In genomic region chr2:70084973-70085710, GRCh38 we compare ENCODE assay signal across 8 cellular contexts. TPM values are rescaled to one million over a fixed set of nuclear protein-coding genes. Genes with fewer than 3 reads are reported as not detected.
A peak's percentile ranks its signal among the peaks of the same experiment; 100 is the strongest.
DNase-seq lines count a peak whose midpoint lies in the region; ATAC-seq and TF ChIP-seq lines count a peak whose summit lies in the region.

No MANE protein-coding gene starts in this region.

- H3K9me3 ChIP-seq in breast epithelium = no peaks in the 10 kb centered on the region
- H3K9me3 ChIP-seq in right lobe of liver = no peaks in the 10 kb centered on the region

- H3K27ac ChIP-seq in 22Rv1 = peak overlapping the region; percentile 100
- peak overlapping the region; percentile 100 for H3K27ac ChIP-seq in breast epithelium
- H3K27ac ChIP-seq in right lobe of liver = peak overlapping the region; percentile 100

- H3K4me1 ChIP-seq in breast epithelium (peaks cover 0 to 15% of the 10 kb centered on the region in 2 donors), right lobe of liver (peaks cover 0 to 38% (median 13%) of the 10 kb centered on the region in 4 donors)

- ATAC-seq in right lobe of liver = peak; percentile 31 to 56 (median 38)
- ATAC-seq in HG03139 (IDR thresholded peaks at IDR 0.05; ENCODE audit: unreplicated experiment) = no peak

- peaks cover 4% of the 10 kb centered on the region for H3K27me3 Mint-ChIP-seq in T-helper 2 cell treated with Interferon-gamma antibody and Interleukin-4, amounts not matched to agents 5 μg/mL and 100 μg/mL, for 36 hours (ENCODE audit: low read depth)

- H3K27me3 ChIP-seq in breast epithelium (no peaks in the 10 kb centered on the region), right lobe of liver (no peaks in the 10 kb centered on the region)

- in situ Hi-C loops in ACHN (cut with HindIII; ENCODE audit: low pct_ligation_motif_present, low pct_unique_long_range_greater_than_20kb, low sequenced_read_pairs) = no loop called here

- H3K9me3 Mint-ChIP-seq in T-helper 2 cell treated with Interferon-gamma antibody and Interleukin-4, amounts not matched to agents 5 μg/mL and 100 μg/mL, for 36 hours = no peaks in the 10 kb centered on the region

- H3K4me1 Mint-ChIP-seq in T-helper 2 cell treated with Interferon-gamma antibody and Interleukin-4, amounts not matched to agents 5 μg/mL and 100 μg/mL, for 36 hours (ENCODE audit: low read depth) = peaks cover 46% of the 10 kb centered on the region

- peak; percentile 70 for DNase-seq in HT-29 (ENCODE audit: low spot score)
- DNase-seq in T-helper 2 cell treated with Interferon-gamma antibody and Interleukin-4, amounts not matched to agents 5 μg/mL and 100 μg/mL, for 36 hours (ENCODE audit: low spot score) = peak; percentile 53
- peak in 1 of 2 donors; percentile 51 for DNase-seq in breast epithelium (ENCODE audit: low spot score in 2 of 2)
- peak; percentile 78 to 82 (median 78) for DNase-seq in right lobe of liver
- DNase-seq in stimulated activated CD8-positive, alpha-beta memory T cell treated with anti-CD3 and anti-CD28 coated beads, Interleukin-15, amount 100 ng/mL, for 1 hour (ENCODE audit: low read depth) = peak; percentile 38
- no peak for DNase-seq in ACHN

- peak overlapping the region; percentile 99 for H3K27ac Mint-ChIP-seq in T-helper 2 cell treated with Interferon-gamma antibody and Interleukin-4, amounts not matched to agents 5 μg/mL and 100 μg/mL, for 36 hours

- H3K4me3 Mint-ChIP-seq in T-helper 2 cell treated with Interferon-gamma antibody and Interleukin-4, amounts not matched to agents 5 μg/mL and 100 μg/mL, for 36 hours = peak overlapping the region; percentile 80

- intact Hi-C loops in breast epithelium (cut with DNase I; ENCODE audit: low total_unique reads) = no loop called here
- intact Hi-C loops in right lobe of liver (cut with DNase I) = loop anchor here in 1 of 2 donors (5.0 kb wide), 1 partner anchor 57 kb away; no protein-coding TSS in a partner anchor

- 6% methylated on average over 5 of the region's 10 CpGs for WGBS in right lobe of liver (ENCODE audit: insufficient coverage, low coverage, low lambda C conversion rate, missing lambda C conversion rate)

- H3K4me3 ChIP-seq in breast epithelium = peak overlapping the region; percentile 77 to 90 (median 87)
- peak overlapping the region; percentile 0 to 91 (median 81) for H3K4me3 ChIP-seq in right lobe of liver

- H3K36me3 Mint-ChIP-seq in T-helper 2 cell treated with Interferon-gamma antibody and Interleukin-4, amounts not matched to agents 5 μg/mL and 100 μg/mL, for 36 hours (ENCODE audit: low read depth) = peaks cover 49% of the 10 kb centered on the region

- TF ChIP-seq CTCF in 22Rv1 (IDR thresholded peaks at IDR 0.05) = no peak
- TF ChIP-seq CTCF in breast epithelium (IDR thresholded peaks at IDR 0.05) = no peak
- peak in 1 of 4 donors; percentile 2 for TF ChIP-seq CTCF in right lobe of liver (IDR thresholded peaks at IDR 0.05)

- H3K36me3 ChIP-seq in breast epithelium (no peaks in the 10 kb centered on the region), right lobe of liver (peaks cover 0 to 30% (median 13%) of the 10 kb centered on the region in 4 donors)

- TF ChIP-seq POLR2A in breast epithelium (IDR thresholded peaks at IDR 0.05) (no peak), right lobe of liver (IDR thresholded peaks at IDR 0.05) (peak; percentile 71)

RNA-seq across cellular contexts. Expression of gene PCBP1, which starts 2.1 kb away (rescaled TPM):
- 47.6 and 52.6 TPM in 2 replicates for total RNA-seq in HT-29 (2014; rRNA removed; shearing (Covaris generic))
- total RNA-seq in breast epithelium = 100 to 1,000 TPM; 121 to 210 (median 145) TPM
- total RNA-seq in right lobe of liver = 100 to 1,000 TPM; 147 to 220 (median 178) TPM
